Comparison of ENCODE assay signal across 1 cellular context in the genomic region with DNA sequence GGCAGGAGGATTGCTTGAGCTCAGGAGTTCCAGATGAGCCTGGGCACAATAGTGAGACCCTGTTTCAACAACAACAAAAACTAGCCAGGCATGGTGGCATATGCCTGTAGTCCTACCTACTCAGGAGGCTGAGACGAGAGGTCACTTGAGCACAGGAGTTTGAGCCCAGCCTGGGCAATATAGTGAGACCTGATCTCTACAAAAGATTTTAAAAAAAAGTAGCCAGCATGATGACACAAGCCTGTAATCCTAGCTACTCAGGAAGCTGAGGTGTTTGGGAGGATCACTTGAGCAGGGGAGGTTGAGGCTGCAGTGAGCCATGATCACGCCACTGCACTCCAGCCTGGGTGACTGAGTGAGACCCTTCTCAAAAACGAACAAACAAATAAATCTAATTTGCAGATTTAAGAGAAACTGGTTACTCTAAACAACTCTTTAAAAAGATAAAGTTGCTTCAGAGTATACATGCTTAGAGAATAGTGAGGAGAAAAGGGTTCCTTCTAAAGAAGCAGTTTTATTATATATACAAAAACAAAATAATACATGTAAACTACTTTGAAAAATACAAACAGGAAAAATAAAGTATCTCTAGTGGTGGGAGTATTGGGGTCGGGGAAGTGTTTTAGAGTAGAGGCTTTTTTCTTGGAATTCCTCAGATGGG.
A peak's percentile ranks its signal among the peaks of the same experiment; 100 is the strongest.
TF ChIP-seq lines count a peak whose summit lies in the region.

No MANE protein-coding gene starts in this region.

TF ChIP-seq in K562, 482 proteins besides CTCF, POLR2A, EP300 and RAD21 (continued from another document and continues in another):
- TF ChIP-seq GTF3C2 (IDR thresholded peaks at IDR 0.05; ENCODE audit: borderline replicate concordance, extremely low read depth, insufficient read length) (no peak), ZNF232 (CRISPR knock-in tag; IDR thresholded peaks at IDR 0.05) (no peak), CHAMP1 (IDR thresholded peaks at IDR 0.05) (no peak), KAT8 (IDR thresholded peaks at IDR 0.05; ENCODE audit: low read depth) (no peak), ZNF239 (CRISPR knock-in tag; IDR thresholded peaks at IDR 0.05) (no peak; the same call in 1 of the 2 replicates), SREBF1 (IDR thresholded peaks at IDR 0.05; ENCODE audit: borderline replicate concordance, low read depth, low read length) (peak; percentile 54; the same call in 1 of the 2 replicates), FOS (IDR thresholded peaks at IDR 0.05; ENCODE audit: extremely low read depth, insufficient read length) (no peak), GATAD2B (IDR thresholded peaks at IDR 0.05; ENCODE audit: borderline replicate concordance) (no peak), BRF1 (IDR thresholded peaks at IDR 0.05; ENCODE audit: borderline replicate concordance, extremely low read depth, insufficient read length) (no peak), SAFB2 (IDR thresholded peaks at IDR 0.05; ENCODE audit: borderline replicate concordance, low read depth, low read length, severe bottlenecking) (no peak), ZKSCAN8 (CRISPR knock-in tag; IDR thresholded peaks at IDR 0.05) (0 out of 2 replicates have a peak, but pooled peaks have one; percentile 57), ZNF41 (CRISPR knock-in tag; conservative IDR thresholded peaks at IDR 0.05) (no peak), ZNF140 (CRISPR knock-in tag; IDR thresholded peaks at IDR 0.05) (no peak), PYGO2 (tag; IDR thresholded peaks at IDR 0.05) (peak; percentile 67), KDM2B (CRISPR knock-in tag; IDR thresholded peaks at IDR 0.05) (no peak), SRF (CRISPR knock-in tag; IDR thresholded peaks at IDR 0.05) (no peak), PRDM10 (IDR thresholded peaks at IDR 0.05; ENCODE audit: partially characterized antibody) (no peak), HMG20B (CRISPR knock-in tag; IDR thresholded peaks at IDR 0.05) (no peak), RB1 (IDR thresholded peaks at IDR 0.05; ENCODE audit: low read depth) (no peak), ZBTB17 (CRISPR knock-in tag; IDR thresholded peaks at IDR 0.05) (no peak), IRF2 (CRISPR knock-in tag; IDR thresholded peaks at IDR 0.05) (no peak), ZNF274 (IDR thresholded peaks at IDR 0.05; ENCODE audit: borderline replicate concordance, low read depth, low read length) (no peak), ZBTB5 (IDR thresholded peaks at IDR 0.05) (no peak), PHB (CRISPR knock-in tag; IDR thresholded peaks at IDR 0.05) (no peak), THRAP3 (IDR thresholded peaks at IDR 0.05; ENCODE audit: borderline replicate concordance) (no peak), ARHGAP35 (IDR thresholded peaks at IDR 0.05; ENCODE audit: partially characterized antibody) (no peak), NCOA2 (IDR thresholded peaks at IDR 0.05; ENCODE audit: partially characterized antibody in 2 of 2) (no peak), SREBF2 (CRISPR knock-in tag; IDR thresholded peaks at IDR 0.05) (no peak), DEAF1 (CRISPR knock-in tag; IDR thresholded peaks at IDR 0.05) (no peak), TCF7 (IDR thresholded peaks at IDR 0.05; ENCODE audit: borderline replicate concordance) (no peak), HDAC1 (IDR thresholded peaks at IDR 0.05) (no peak), EP400 (IDR thresholded peaks at IDR 0.05) (peak; percentile 67), MYC (IDR thresholded peaks at IDR 0.05; ENCODE audit: low read depth, low read length) (peak; percentile 27; the same call in 1 of the 2 replicates), MYC (CRISPR knock-in tag; IDR thresholded peaks at IDR 0.05; ENCODE audit: borderline replicate concordance, low read depth) (no peak), UBTF (IDR thresholded peaks at IDR 0.05; ENCODE audit: borderline replicate concordance in 1 of 2, low read depth in 2 of 2, low read length in 2 of 2) (no peak)
- TF ChIP-seq, protein P1, sequence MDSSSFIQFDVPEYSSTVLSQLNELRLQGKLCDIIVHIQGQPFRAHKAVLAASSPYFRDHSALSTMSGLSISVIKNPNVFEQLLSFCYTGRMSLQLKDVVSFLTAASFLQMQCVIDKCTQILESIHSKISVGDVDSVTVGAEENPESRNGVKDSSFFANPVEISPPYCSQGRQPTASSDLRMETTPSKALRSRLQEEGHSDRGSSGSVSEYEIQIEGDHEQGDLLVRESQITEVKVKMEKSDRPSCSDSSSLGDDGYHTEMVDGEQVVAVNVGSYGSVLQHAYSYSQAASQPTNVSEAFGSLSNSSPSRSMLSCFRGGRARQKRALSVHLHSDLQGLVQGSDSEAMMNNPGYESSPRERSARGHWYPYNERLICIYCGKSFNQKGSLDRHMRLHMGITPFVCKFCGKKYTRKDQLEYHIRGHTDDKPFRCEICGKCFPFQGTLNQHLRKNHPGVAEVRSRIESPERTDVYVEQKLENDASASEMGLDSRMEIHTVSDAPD (CRISPR knock-in tag; IDR thresholded peaks at IDR 0.05): 0 out of 2 replicates have a peak, but pooled peaks have one; percentile 55
- TF ChIP-seq, protein P2, sequence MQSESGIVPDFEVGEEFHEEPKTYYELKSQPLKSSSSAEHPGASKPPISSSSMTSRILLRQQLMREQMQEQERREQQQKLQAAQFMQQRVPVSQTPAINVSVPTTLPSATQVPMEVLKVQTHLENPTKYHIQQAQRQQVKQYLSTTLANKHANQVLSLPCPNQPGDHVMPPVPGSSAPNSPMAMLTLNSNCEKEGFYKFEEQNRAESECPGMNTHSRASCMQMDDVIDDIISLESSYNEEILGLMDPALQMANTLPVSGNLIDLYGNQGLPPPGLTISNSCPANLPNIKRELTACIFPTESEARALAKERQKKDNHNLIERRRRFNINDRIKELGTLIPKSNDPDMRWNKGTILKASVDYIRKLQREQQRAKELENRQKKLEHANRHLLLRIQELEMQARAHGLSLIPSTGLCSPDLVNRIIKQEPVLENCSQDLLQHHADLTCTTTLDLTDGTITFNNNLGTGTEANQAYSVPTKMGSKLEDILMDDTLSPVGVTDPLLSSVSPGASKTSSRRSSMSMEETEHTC (IDR thresholded peaks at IDR 0.05): no peak
- TF ChIP-seq, protein P3, sequence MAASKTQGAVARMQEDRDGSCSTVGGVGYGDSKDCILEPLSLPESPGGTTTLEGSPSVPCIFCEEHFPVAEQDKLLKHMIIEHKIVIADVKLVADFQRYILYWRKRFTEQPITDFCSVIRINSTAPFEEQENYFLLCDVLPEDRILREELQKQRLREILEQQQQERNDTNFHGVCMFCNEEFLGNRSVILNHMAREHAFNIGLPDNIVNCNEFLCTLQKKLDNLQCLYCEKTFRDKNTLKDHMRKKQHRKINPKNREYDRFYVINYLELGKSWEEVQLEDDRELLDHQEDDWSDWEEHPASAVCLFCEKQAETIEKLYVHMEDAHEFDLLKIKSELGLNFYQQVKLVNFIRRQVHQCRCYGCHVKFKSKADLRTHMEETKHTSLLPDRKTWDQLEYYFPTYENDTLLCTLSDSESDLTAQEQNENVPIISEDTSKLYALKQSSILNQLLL (CRISPR knock-in tag; IDR thresholded peaks at IDR 0.05; ENCODE audit: borderline replicate concordance): no peak
